In the genomic region with DNA sequence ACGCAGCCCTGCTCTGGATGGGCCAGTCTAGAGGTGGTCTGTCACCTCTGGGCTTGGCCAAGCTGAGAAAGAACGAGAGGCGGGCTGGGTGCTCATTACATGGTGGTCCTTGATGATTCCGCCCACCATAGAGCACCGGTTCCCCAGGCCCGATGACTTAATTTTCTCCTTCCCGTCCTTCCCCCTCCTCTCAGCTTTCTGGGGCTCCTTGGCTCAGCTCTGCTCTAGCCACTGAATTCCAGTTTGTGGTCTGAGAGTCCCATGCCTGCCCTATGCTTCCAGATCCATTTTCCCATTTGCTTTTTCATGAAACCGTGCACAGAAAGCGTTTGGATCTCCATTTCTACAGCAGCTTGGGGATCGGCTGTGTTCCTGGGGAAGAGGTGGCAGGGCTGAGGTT, we compare ENCODE assay signal across 5 cellular contexts.
"Had no signal": no experiment of that assay in that cellular context is flagged by ENCODE, and none has a peak within 500 bp of the region (broad histone marks: within the 10 kb centered on the region; RNA-seq: fewer than 3 reads in every experiment).

No MANE protein-coding gene starts in this region.

- H3K4me3 ChIP-seq: GM23338, K562 had no signal

- H3K27ac Mint-ChIP-seq: GM23338, H9 had no signal

- H3K4me3 Mint-ChIP-seq: GM23338, H9 had no signal

- ATAC-seq: GM23338, K562 had no signal

- DNase-seq: H9, HCEC 1CT, IMR-90 had no signal

- H3K4me1 Mint-ChIP-seq: GM23338 had no signal

- H2AFZ ChIP-seq: GM23338 had no signal

- H3K4me2 ChIP-seq: GM23338 had no signal
